13 cellular contexts compared by ENCODE assay signal in the genomic region with DNA sequence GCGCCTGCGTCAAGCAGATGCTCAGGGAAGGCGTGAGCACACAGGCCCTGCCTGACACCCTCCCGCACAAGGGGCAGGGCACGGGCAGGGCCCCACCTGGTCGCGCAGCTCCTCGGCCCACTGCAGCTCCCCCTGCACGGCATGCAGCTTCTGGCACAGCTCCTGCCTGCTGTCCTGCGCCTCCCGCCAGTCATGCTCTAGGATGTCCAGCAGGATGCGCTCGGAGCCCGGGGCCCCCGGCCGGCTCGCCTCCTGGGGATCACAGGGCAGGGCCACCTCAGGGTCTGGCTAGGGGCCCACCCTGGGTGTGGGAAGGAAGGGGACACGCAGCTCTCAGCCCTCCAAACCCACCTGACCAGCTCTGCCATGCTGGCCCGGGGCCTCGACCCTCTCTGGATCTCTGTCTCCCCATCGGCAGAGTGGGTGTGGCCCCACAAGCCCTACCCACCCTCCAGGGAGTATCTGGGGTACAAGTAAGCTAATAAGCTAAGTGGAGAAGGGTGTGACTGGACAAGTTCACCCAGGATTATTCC. TPM values are rescaled to one million over a fixed set of nuclear protein-coding genes. Genes with fewer than 3 reads are reported as not detected.
DNase-seq lines count a peak whose midpoint lies in the region; ATAC-seq and TF ChIP-seq lines count a peak whose summit lies in the region.
"Had no signal": no experiment of that assay in that cellular context is flagged by ENCODE, and none has a peak within 500 bp of the region (broad histone marks: within the 10 kb centered on the region; RNA-seq: fewer than 3 reads in every experiment).

No MANE protein-coding gene starts in this region.

- peaks cover 6% of the 10 kb centered on the region for H3K79me2 ChIP-seq in hepatocyte

- H3K4me2 ChIP-seq in hepatocyte, result peak overlapping the region; percentile 53

- ATAC-seq in psoas muscle, result peak in 1 of 4 donors; percentile 16

- no peaks in the 10 kb centered on the region for H3K9me3 ChIP-seq in breast epithelium
- H3K9me3 ChIP-seq in hepatocyte (ENCODE audit: low read depth), result no peaks in the 10 kb centered on the region
- H3K9me3 ChIP-seq in psoas muscle, result no peaks in the 10 kb centered on the region

- TF ChIP-seq POLR2A in breast epithelium (IDR thresholded peaks at IDR 0.05), result no peak

- WGBS in hepatocyte (ENCODE audit: low lambda C conversion rate, missing lambda C conversion rate), result 76% methylated on average over 21 of the region's 21 CpGs
- WGBS in psoas muscle, 3 donors, result 53 to 82% (median 67%) methylated on average over 19 to 21 of the region's 21 CpGs

- H3K27ac ChIP-seq in breast epithelium (peak overlapping the region; percentile 6 to 61), hepatocyte (peak overlapping the region; percentile 80), psoas muscle (peak overlapping the region; percentile 61)

- no peaks in the 10 kb centered on the region for H3K9me2 ChIP-seq in hepatocyte (replicated peaks; ENCODE audit: insufficient read depth)

- H4K20me1 ChIP-seq in hepatocyte (ENCODE audit: insufficient read depth, poor library complexity, severe bottlenecking), result no peaks in the 10 kb centered on the region

- H3K4me1 ChIP-seq in breast epithelium, result peaks cover 0 to 4% of the 10 kb centered on the region in 2 donors
- peaks cover 54% of the 10 kb centered on the region for H3K4me1 ChIP-seq in hepatocyte (ENCODE audit: insufficient read depth)
- H3K4me1 ChIP-seq in psoas muscle, result peaks cover 5% of the 10 kb centered on the region

- intact Hi-C loops in breast epithelium (cut with DNase I; ENCODE audit: low total_unique reads), result no loop called here
- intact Hi-C loops in psoas muscle (cut with DNase I), result no loop called here

- H3K27me3 ChIP-seq in H7 (ENCODE audit: control insufficient read depth, insufficient read depth, low read length) (no peaks in the 10 kb centered on the region), breast epithelium (no peaks in the 10 kb centered on the region), hepatocyte (no peaks in the 10 kb centered on the region), psoas muscle (ENCODE audit: insufficient read depth in 3 of 3, low read length in 2 of 3) (peaks cover 0 to 10% (median 0%) of the 10 kb centered on the region in 3 donors)

- TF ChIP-seq CTCF in breast epithelium (IDR thresholded peaks at IDR 0.05) (peak in 1 of 3 donors; percentile 9), hepatocyte (IDR thresholded peaks at IDR 0.05; ENCODE audit: poor library complexity) (no peak), psoas muscle (IDR thresholded peaks at IDR 0.05) (peak; percentile 15)

- H3K36me3 ChIP-seq in H7 (replicated peaks; ENCODE audit: control insufficient read depth, insufficient read depth, low read length), result no peaks in the 10 kb centered on the region; the same call in 1 of the 2 replicates
- H3K36me3 ChIP-seq in breast epithelium, result no peaks in the 10 kb centered on the region
- H3K36me3 ChIP-seq in hepatocyte (replicated peaks; ENCODE audit: insufficient read depth, low read depth), result no peaks in the 10 kb centered on the region
- H3K36me3 ChIP-seq in psoas muscle (ENCODE audit: insufficient read depth in 1 of 2, low read depth in 1 of 2), result no peaks in the 10 kb centered on the region

- no peak overlapping the region for H3K4me3 ChIP-seq in H7 (ENCODE audit: insufficient read depth, low read depth, low read length)
- no peak overlapping the region for H3K4me3 ChIP-seq in breast epithelium
- H3K4me3 ChIP-seq in hepatocyte, result no peak overlapping the region
- H3K4me3 ChIP-seq in psoas muscle, result no peak overlapping the region

- DNase-seq in H7, result peak; percentile 76
- no peak for DNase-seq in breast epithelium (ENCODE audit: low spot score in 2 of 2)
- DNase-seq in hepatocyte (ENCODE audit: low spot score), result no peak
- DNase-seq in psoas muscle, result peak in 1 of 2 donors; percentile 36
- DNase-seq in occipital lobe (lab: John Stamatoyannopoulos, UW), result no peak
- DNase-seq in NOMO-1 treated with DMSO at 0.1 percent for 48 hours (lab: John Stamatoyannopoulos, UW; ENCODE audit: unreplicated experiment), result no peak
- DNase-seq in effector CD4-positive, alpha-beta T cell, result no peak
- DNase-seq in KG1 (lab: John Stamatoyannopoulos, UW), result no peak
- DNase-seq: activated CD4-positive, alpha-beta T cell treated with anti-CD3 and anti-CD28 coated beads for 1 hour; activated T-cell treated with anti-CD3 and anti-CD28 coated beads, Interleukin-2, amount 50 U/mL, for 24 hours; DMS53; head of caudate nucleus; NCI-H2081 treated with DMSO at 0.1 percent for 48 hours had no signal

- no peak overlapping the region for H2AFZ ChIP-seq in hepatocyte

RNA-seq across cellular contexts. Expression of a gene that starts 10.7 kb away (rescaled TPM):
- 16.5 and 18.4 TPM in 2 replicates for total RNA-seq in H7 (2014; rRNA removed; shearing (Covaris generic))
- 10 to 100 TPM in 2 of 3 donors, 1 to 10 TPM in 1; 2.9 to 12.1 (median 10.2) TPM for total RNA-seq in breast epithelium
- total RNA-seq in hepatocyte, result 19.1 and 23.4 TPM in 2 replicates
- polyA plus RNA-seq in hepatocyte, result 28.7 and 31.2 TPM in 2 replicates
- 1 to 10 TPM; 3.8 to 8.0 (median 4.5) TPM for total RNA-seq in psoas muscle
- 1 to 10 TPM; 2.9 to 6.9 (median 4.1) TPM for polyA plus RNA-seq in psoas muscle
- 2.0 TPM for total RNA-seq in occipital lobe

RNA-seq across cellular contexts. Expression of a gene that starts 22.3 kb away (rescaled TPM):
- 1.3 and 5.1 TPM in 2 replicates for total RNA-seq in H7 (2014; rRNA removed; shearing (Covaris generic))
- 10 to 100 TPM in 2 of 3 donors, 1 to 10 TPM in 1; 9.4 to 20.6 (median 17.8) TPM for total RNA-seq in breast epithelium
- 1.7 and 3.3 TPM in 2 replicates for total RNA-seq in hepatocyte
- 3.3 and 6.3 TPM in 2 replicates for polyA plus RNA-seq in hepatocyte
- 1 to 10 TPM; 4.5 to 8.0 (median 7.7) TPM for total RNA-seq in psoas muscle
- 1 to 10 TPM; 4.3 to 9.6 (median 8.2) TPM for polyA plus RNA-seq in psoas muscle
- total RNA-seq in occipital lobe, result 3.9 TPM

RNA-seq across cellular contexts. Expression of a gene that starts 51.8 kb away (rescaled TPM):
- total RNA-seq in H7 (2014; rRNA removed; shearing (Covaris generic)), result 13.3 and 22.5 TPM in 2 replicates
- 10 to 100 TPM; 13.8 to 43.0 (median 29.8) TPM for total RNA-seq in breast epithelium
- total RNA-seq in hepatocyte, result 31.4 and 34.6 TPM in 2 replicates
- 146 and 149 TPM in 2 replicates for polyA plus RNA-seq in hepatocyte
- total RNA-seq in psoas muscle, result 10 to 100 TPM in 2 of 4 donors, 1 to 10 TPM in 2; 6.9 to 13.8 (median 10.7) TPM
- 1 to 10 TPM; 3.8 to 5.9 (median 4.1) TPM for polyA plus RNA-seq in psoas muscle
- total RNA-seq in occipital lobe, result 0.94 TPM
